13 cellular contexts compared by ENCODE assay signal in the genomic region with DNA sequence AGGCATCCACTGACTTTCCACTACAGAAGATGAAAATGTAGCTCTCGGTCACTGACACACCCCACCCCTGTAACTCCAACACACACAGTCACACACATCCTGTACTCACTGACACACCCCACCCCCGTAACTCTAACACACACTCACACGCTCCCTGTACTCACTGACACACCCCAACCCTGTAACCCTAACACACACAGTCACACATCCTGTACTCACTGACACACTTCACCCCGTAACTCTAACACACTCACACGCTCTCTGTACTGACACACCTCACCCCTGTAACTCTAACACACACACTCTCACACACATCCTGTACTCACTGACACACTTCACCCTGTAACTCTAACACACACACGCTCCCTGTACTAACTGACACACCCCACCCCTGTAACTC.
"Had no signal": no experiment of that assay in that cellular context is flagged by ENCODE, and none has a peak within 500 bp of the region (broad histone marks: within the 10 kb centered on the region; RNA-seq: fewer than 3 reads in every experiment).

No MANE protein-coding gene starts in this region.

- H3K4me3 ChIP-seq: adrenal gland, pancreas had no signal

- H3K36me3 ChIP-seq: adrenal gland, pancreas had no signal

- ATAC-seq: pancreas, WTC11 had no signal

- H3K4me1 ChIP-seq: pancreas had no signal

- H3K27me3 ChIP-seq: adrenal gland, pancreas had no signal

- H3K9me3 ChIP-seq: adrenal gland, pancreas had no signal

- DNase-seq: activated CD4-positive, alpha-beta memory T cell treated with anti-CD3 and anti-CD28 coated beads, Interleukin-2, amount 10 ng/mL, durations not matched to agents 7 days and 5 days; activated CD4-positive, alpha-beta T cell treated with anti-CD3 and anti-CD28 coated beads for 4 hours; activated T-cell treated with anti-CD3 and anti-CD28 coated beads, Interleukin-2, amount 50 U/mL, for 24 hours; adrenal gland; dermis blood vessel endothelial cell; endodermal cell; mesendoderm; nephron progenitor cell; stimulated activated CD4-positive, alpha-beta T cell treated with anti-CD3 and anti-CD28 coated beads, Interleukin-2, amount 100 ng/mL, for 48 hours; stimulated activated naive CD4-positive, alpha-beta T cell treated with Interleukin-2 at 50 U/mL for 16 hours; SW 1271 had no signal

- H3K27ac ChIP-seq: pancreas had no signal
